Comparison of ENCODE assay signal across 8 cellular contexts in the genomic region with DNA sequence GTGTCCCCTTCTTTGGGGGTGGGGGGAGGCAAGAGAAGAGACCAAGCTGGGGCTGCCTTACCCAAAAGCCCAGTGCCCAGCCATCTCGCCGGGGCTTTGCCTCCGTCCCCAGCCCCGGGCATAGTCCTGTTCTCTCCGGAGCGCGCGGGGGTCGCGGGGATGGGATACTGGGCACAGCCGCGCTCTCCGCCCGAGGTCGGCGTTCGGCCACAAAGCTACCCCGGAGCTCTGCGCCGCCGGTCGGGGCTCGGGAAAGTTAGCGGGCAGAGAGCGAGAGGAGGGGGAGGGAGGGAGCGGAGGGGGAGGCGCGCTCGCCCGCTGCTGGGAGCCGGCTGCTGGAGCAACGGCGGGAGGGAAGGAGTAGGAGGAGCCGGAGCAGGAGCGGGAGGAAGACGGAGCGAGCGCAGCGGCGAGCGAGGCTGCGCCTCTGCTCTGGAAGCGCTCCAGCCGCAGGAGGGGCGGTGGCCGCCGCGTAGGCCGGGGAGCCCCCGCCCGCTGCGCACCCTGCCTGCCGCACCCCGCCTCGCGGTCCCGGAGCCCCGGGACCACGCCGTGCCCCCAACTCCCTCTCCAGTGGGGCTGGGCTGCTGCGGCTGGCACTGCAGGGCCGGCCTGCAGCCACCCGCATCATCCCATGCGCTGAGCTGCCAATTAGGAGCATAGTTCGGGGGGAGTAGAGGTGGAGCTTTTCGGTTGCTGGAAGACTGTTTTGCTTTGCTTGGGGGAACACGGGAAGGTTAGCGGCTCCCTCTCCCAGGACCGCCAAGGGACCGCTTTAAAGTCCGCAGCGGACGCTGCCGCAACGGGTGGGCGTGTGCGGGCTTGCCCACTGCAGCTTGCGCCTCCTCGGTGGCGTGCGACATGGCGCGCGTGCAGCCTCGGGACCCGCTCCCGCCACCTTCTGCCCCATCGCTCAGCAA. TPM values are rescaled to one million over a fixed set of nuclear protein-coding genes. Genes with fewer than 3 reads are reported as not detected.
A peak's percentile ranks its signal among the peaks of the same experiment; 100 is the strongest.
DNase-seq lines count a peak whose midpoint lies in the region; ATAC-seq and TF ChIP-seq lines count a peak whose summit lies in the region.

A gene with protein sequence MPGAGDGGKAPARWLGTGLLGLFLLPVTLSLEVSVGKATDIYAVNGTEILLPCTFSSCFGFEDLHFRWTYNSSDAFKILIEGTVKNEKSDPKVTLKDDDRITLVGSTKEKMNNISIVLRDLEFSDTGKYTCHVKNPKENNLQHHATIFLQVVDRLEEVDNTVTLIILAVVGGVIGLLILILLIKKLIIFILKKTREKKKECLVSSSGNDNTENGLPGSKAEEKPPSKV (minus strand): TSS at position 272 of the 920 bp plus-strand sequence. CDS start 150 bp downstream, at position 122.

- H3F3A ChIP-seq in neural progenitor cell (ENCODE audit: low read depth) = peaks cover 29% of the 10 kb centered on the region

- no peaks in the 10 kb centered on the region for H3K79me2 ChIP-seq in neural progenitor cell (ENCODE audit: low read depth)

- no peaks in the 10 kb centered on the region for H3K36me3 ChIP-seq in ES-I3 (ENCODE audit: insufficient read depth, low read length)
- H3K36me3 ChIP-seq in neural progenitor cell = no peaks in the 10 kb centered on the region

- H2AFZ ChIP-seq in neural progenitor cell (replicated peaks) = peak within 1 kb of the TSS; percentile 98

- DNase-seq in NCI-H187 treated with DMSO at 0.1 percent for 48 hours (lab: John Stamatoyannopoulos, UW) (peak; percentile 25), glutamatergic neuron (peak; percentile 80), neural progenitor cell (ENCODE audit: low spot score) (peak; percentile 93)
- peak; percentile 40 for DNase-seq in activated naive CD8-positive, alpha-beta T cell treated with anti-CD3 and anti-CD28 coated beads for 36 hours
- no peak for DNase-seq in stimulated activated naive CD4-positive, alpha-beta T cell treated with Interleukin-2 at 50 U/mL for 16 hours (lab: John Stamatoyannopoulos, UW)

- H3K9me3 ChIP-seq in ES-I3 (ENCODE audit: control insufficient read depth, insufficient read depth, low read length) (no peaks in the 10 kb centered on the region), neural progenitor cell (ENCODE audit: low read depth) (no peaks in the 10 kb centered on the region)

- H3K27me3 ChIP-seq in neural progenitor cell = peaks cover 100% of the 10 kb centered on the region

- no peaks in the 10 kb centered on the region for H3K9me3 Mint-ChIP-seq in activated naive CD8-positive, alpha-beta T cell treated with anti-CD3 and anti-CD28 coated beads for 36 hours
- peaks cover 2% of the 10 kb centered on the region for H3K9me3 Mint-ChIP-seq in glutamatergic neuron (ENCODE audit: unreplicated experiment)
- peaks cover 2% of the 10 kb centered on the region for H3K9me3 Mint-ChIP-seq in neural progenitor cell

- H3K4me1 ChIP-seq in ES-I3 (ENCODE audit: insufficient read depth, low read length) (peaks cover 23% of the 10 kb centered on the region), neural progenitor cell (peaks cover 44% of the 10 kb centered on the region)

- no peak for ATAC-seq in GM18909 (IDR thresholded peaks at IDR 0.05; ENCODE audit: poor library complexity, unreplicated experiment)
- no peak for ATAC-seq in HG02759 (IDR thresholded peaks at IDR 0.05; ENCODE audit: unreplicated experiment)

- H4K20me1 ChIP-seq in neural progenitor cell (ENCODE audit: low read depth) = no peaks in the 10 kb centered on the region

- H3K4me2 ChIP-seq in neural progenitor cell = peak within 1 kb of the TSS; percentile 99

- no peak within 1 kb of the TSS for H3K27ac ChIP-seq in neural progenitor cell

- TF ChIP-seq CTCF in glutamatergic neuron (IDR thresholded peaks at IDR 0.05; ENCODE audit: partially characterized antibody, unreplicated experiment) (no peak), neural progenitor cell (IDR thresholded peaks at IDR 0.05) (no peak)

- no peak within 1 kb of the TSS for H3K27ac Mint-ChIP-seq in activated naive CD8-positive, alpha-beta T cell treated with anti-CD3 and anti-CD28 coated beads for 36 hours
- H3K27ac Mint-ChIP-seq in glutamatergic neuron (ENCODE audit: unreplicated experiment) = no peak within 1 kb of the TSS
- no peak within 1 kb of the TSS for H3K27ac Mint-ChIP-seq in neural progenitor cell

- peak within 1 kb of the TSS; percentile 83 for H3K4me3 ChIP-seq in neural progenitor cell

- H3K36me3 Mint-ChIP-seq in activated naive CD8-positive, alpha-beta T cell treated with anti-CD3 and anti-CD28 coated beads for 36 hours = no peaks in the 10 kb centered on the region
- H3K36me3 Mint-ChIP-seq in glutamatergic neuron (ENCODE audit: unreplicated experiment) (no peaks in the 10 kb centered on the region), neural progenitor cell (no peaks in the 10 kb centered on the region)

- H3K27me3 Mint-ChIP-seq in activated naive CD8-positive, alpha-beta T cell treated with anti-CD3 and anti-CD28 coated beads for 36 hours = peaks cover 69% of the 10 kb centered on the region
- H3K27me3 Mint-ChIP-seq in glutamatergic neuron (ENCODE audit: unreplicated experiment) (peaks cover 23% of the 10 kb centered on the region), neural progenitor cell (ENCODE audit: insufficient read depth, low read depth) (peaks cover 86% of the 10 kb centered on the region)

- H3K4me3 Mint-ChIP-seq in activated naive CD8-positive, alpha-beta T cell treated with anti-CD3 and anti-CD28 coated beads for 36 hours = peak within 1 kb of the TSS; percentile 62
- H3K4me3 Mint-ChIP-seq in glutamatergic neuron (ENCODE audit: unreplicated experiment) (peak within 1 kb of the TSS; percentile 78), neural progenitor cell (peak within 1 kb of the TSS; percentile 83)

- peak within 1 kb of the TSS; percentile 65 for H3K9ac ChIP-seq in ES-I3 (ENCODE audit: low read depth, low read length)
- H3K9ac ChIP-seq in neural progenitor cell = no peak within 1 kb of the TSS

- peaks cover 7% of the 10 kb centered on the region for H3K4me1 Mint-ChIP-seq in activated naive CD8-positive, alpha-beta T cell treated with anti-CD3 and anti-CD28 coated beads for 36 hours
- peaks cover 19% of the 10 kb centered on the region for H3K4me1 Mint-ChIP-seq in glutamatergic neuron (ENCODE audit: low read depth, unreplicated experiment)
- H3K4me1 Mint-ChIP-seq in neural progenitor cell = peaks cover 24% of the 10 kb centered on the region

RNA-seq across cellular contexts. Expression of the gene that starts here (rescaled TPM):
- under 1 TPM; 0.41 to 0.58 TPM for total RNA-seq in activated naive CD8-positive, alpha-beta T cell treated with anti-CD3 and anti-CD28 coated beads for 36 hours
- 2.9 TPM for total RNA-seq in glutamatergic neuron (ENCODE audit: unreplicated experiment)
- total RNA-seq in neural progenitor cell (ENCODE audit: low replicate concordance) = 3.6 and 7.1 TPM in 2 replicates

Comparison
In these comparisons a context has a peak if more than half of its experiments do, and no peak if none do; other contexts are left out.
1. Peak in DNase-seq in activated naive CD8-positive, alpha-beta T cell treated with anti-CD3 and anti-CD28 coated beads for 36 hours; RNA of the gene not detected or under 1 TPM.